Comparison of ENCODE assay signal across 8 cellular contexts in genomic region chr6:11381801-11382513, GRCh38.
DNase-seq lines count a peak whose midpoint lies in the region; ATAC-seq and TF ChIP-seq lines count a peak whose summit lies in the region.

No MANE protein-coding gene starts in this region.

- peak overlapping the region; percentile 79 for H3K27ac ChIP-seq in CD8-positive, alpha-beta T cell (ENCODE audit: low read depth, low read length)
- H3K27ac ChIP-seq in Karpas-422 (ENCODE audit: low read length) (no peak overlapping the region), left lung (peak overlapping the region; percentile 34 to 96), dorsolateral prefrontal cortex (peak overlapping the region in 8 of 59 donors; percentile 2 to 60 (median 35)), GM23248 (no peak overlapping the region)

- POLR2A ChIA-PET in CD8-positive, alpha-beta T cell (lab: Charles Lee), result interaction anchor here (0.6 to 2.9 kb wide), 20 partner anchors 9 to 640 kb away, joined by 3 to 14 read pairs (median 3); partner anchors contain the start of gene NEDD9

- H3K4me2 ChIP-seq in Karpas-422 (ENCODE audit: low read depth, low read length, poor library complexity, severe bottlenecking) (peak overlapping the region; percentile 56), GM23248 (ENCODE audit: unreplicated experiment) (no peak overlapping the region)

- no peaks in the 10 kb centered on the region for H3F3A ChIP-seq in GM23248 (ENCODE audit: insufficient read depth)

- H3K9me2 ChIP-seq in Karpas-422 (replicated peaks; ENCODE audit: insufficient read depth, low read length), result no peaks in the 10 kb centered on the region
- no peaks in the 10 kb centered on the region for H3K9me2 ChIP-seq in GM23248 (ENCODE audit: insufficient read depth)

- in situ Hi-C loops in GM23248 (cut with MboI), result no loop called here

- no peaks in the 10 kb centered on the region for H3K27me3 ChIP-seq in CD8-positive, alpha-beta T cell (ENCODE audit: insufficient read depth, low read length)
- H3K27me3 ChIP-seq in Karpas-422 (ENCODE audit: low read length), result no peaks in the 10 kb centered on the region
- H3K27me3 ChIP-seq in left lung, result no peaks in the 10 kb centered on the region
- peaks cover 0 to 5% (median 0%) of the 10 kb centered on the region in 45 donors for H3K27me3 ChIP-seq in dorsolateral prefrontal cortex
- H3K27me3 ChIP-seq in GM23248 (replicated peaks; ENCODE audit: insufficient read depth), result no peaks in the 10 kb centered on the region

- H3K36me3 Mint-ChIP-seq in CD8-positive, alpha-beta T cell, result peaks cover 34% of the 10 kb centered on the region

- 82 to 86% methylated on average over 13 of the region's 13 CpGs for WGBS in GM23248 (ENCODE audit: low coverage in 1 of 2, low lambda C conversion rate in 2 of 2, missing lambda C conversion rate in 2 of 2), 2 experiments

- H3K9ac ChIP-seq in Karpas-422 (ENCODE audit: low read length) (peak overlapping the region; percentile 55), GM23248 (no peak overlapping the region)

- peak overlapping the region; percentile 91 for H3K4me3 Mint-ChIP-seq in CD8-positive, alpha-beta T cell

- H2AFZ ChIP-seq in Karpas-422 (ENCODE audit: low read length) (peak overlapping the region; percentile 91), GM23248 (no peak overlapping the region)

- peak overlapping the region; percentile 90 for H3K27ac Mint-ChIP-seq in CD8-positive, alpha-beta T cell

- intact Hi-C loops in CD8-positive, alpha-beta T cell (cut with DNase I, micrococcal nuclease), result loop anchor here (1.0 to 5.0 kb wide), 5 partner anchors 63 to 290 kb away; partner anchors contain the start of genes NEDD9 (in 2 of the 2), TMEM170B (in 2 of the 2) and SMIM13 (in 1 of the 2)
- intact Hi-C loops in left lung (cut with DNase I) (no loop called here), dorsolateral prefrontal cortex (cut with DNase I) (no loop called here)

- H4K20me1 ChIP-seq in Karpas-422 (ENCODE audit: insufficient read depth, low read depth, low read length) (no peaks in the 10 kb centered on the region), GM23248 (ENCODE audit: insufficient read depth) (no peaks in the 10 kb centered on the region)

- TF ChIP-seq CTCF in CD8-positive, alpha-beta T cell (IDR thresholded peaks at IDR 0.05), result no peak
- TF ChIP-seq CTCF in left lung (IDR thresholded peaks at IDR 0.05) (no peak), dorsolateral prefrontal cortex (IDR thresholded peaks at IDR 0.05 in 54 of 56, conservative IDR thresholded peaks at IDR 0.05 in 2 of 56; ENCODE audit: low read depth in 1 of 56, partially characterized antibody in 56 of 56) (no peak)

- ATAC-seq in CD8-positive, alpha-beta T cell, result peak; percentile 92
- peak; percentile 78 for ATAC-seq in GM21447 (IDR thresholded peaks at IDR 0.05; ENCODE audit: unreplicated experiment)
- peak; percentile 80 for ATAC-seq in left lung

- peaks cover 30% of the 10 kb centered on the region for H3K4me1 ChIP-seq in CD8-positive, alpha-beta T cell (ENCODE audit: insufficient read depth, low read length)
- peaks cover 14% of the 10 kb centered on the region for H3K4me1 ChIP-seq in Karpas-422 (ENCODE audit: low read length)
- peaks cover 3 to 72% of the 10 kb centered on the region in 2 donors for H3K4me1 ChIP-seq in left lung
- H3K4me1 ChIP-seq in GM23248 (ENCODE audit: insufficient read depth), result no peaks in the 10 kb centered on the region

- H3K36me3 ChIP-seq in CD8-positive, alpha-beta T cell (ENCODE audit: insufficient read depth, low read length), result no peaks in the 10 kb centered on the region
- H3K36me3 ChIP-seq in Karpas-422 (ENCODE audit: insufficient read depth, low read length), result no peaks in the 10 kb centered on the region
- no peaks in the 10 kb centered on the region for H3K36me3 ChIP-seq in left lung
- H3K36me3 ChIP-seq in GM23248 (ENCODE audit: low read depth), result no peaks in the 10 kb centered on the region

- no peaks in the 10 kb centered on the region for H3K9me3 ChIP-seq in CD8-positive, alpha-beta T cell (ENCODE audit: low read length)
- H3K9me3 ChIP-seq in Karpas-422 (ENCODE audit: low read length) (no peaks in the 10 kb centered on the region), left lung (no peaks in the 10 kb centered on the region), GM23248 (ENCODE audit: low read depth) (no peaks in the 10 kb centered on the region)

- CTCF ChIA-PET in CD8-positive, alpha-beta T cell (lab: Charles Lee), result interaction anchor here (0.6 to 3.0 kb wide), 8 partner anchors 9 to 688 kb away, joined by 3 to 10 read pairs (median 4); no protein-coding TSS in a partner anchor

- no peaks in the 10 kb centered on the region for H3K27me3 Mint-ChIP-seq in CD8-positive, alpha-beta T cell (ENCODE audit: low read depth)

- H3K79me2 ChIP-seq in Karpas-422 (ENCODE audit: low read length) (no peaks in the 10 kb centered on the region), GM23248 (ENCODE audit: insufficient read depth) (no peaks in the 10 kb centered on the region)

- peaks cover 62% of the 10 kb centered on the region for H3K4me1 Mint-ChIP-seq in CD8-positive, alpha-beta T cell (ENCODE audit: low read depth)

- peak; percentile 45 to 79 (median 64) for DNase-seq in CD8-positive, alpha-beta T cell
- DNase-seq in Karpas-422 (peak; percentile 82), activated T-cell treated with anti-CD3 and anti-CD28 coated beads for 1 hour (ENCODE audit: low read depth) (peak; percentile 36), left lung (peak; percentile 59 to 77), dorsolateral prefrontal cortex (no peak), GM23248 (no peak)
- peak; percentile 55 to 60 for DNase-seq in stimulated activated CD8-positive, alpha-beta memory T cell treated with anti-CD3 and anti-CD28 coated beads, Interleukin-7, amount 100 ng/mL, for 4 hours (ENCODE audit: low read depth in 2 of 2)

- peak overlapping the region; percentile 66 for H3K4me3 ChIP-seq in CD8-positive, alpha-beta T cell (ENCODE audit: low read depth, low read length)
- peak overlapping the region; percentile 62 for H3K4me3 ChIP-seq in Karpas-422 (ENCODE audit: low read length)
- peak overlapping the region in 1 of 2 donors; percentile 49 for H3K4me3 ChIP-seq in left lung
- H3K4me3 ChIP-seq in dorsolateral prefrontal cortex, result peak overlapping the region in 4 of 59 donors; percentile 0 to 35 (median 17)
- H3K4me3 ChIP-seq in GM23248, result no peak overlapping the region

- no peaks in the 10 kb centered on the region for H3K9me3 Mint-ChIP-seq in CD8-positive, alpha-beta T cell

Comparison
In these comparisons a context has a peak if more than half of its experiments do, and no peak if none do; other contexts are left out.
1. DNase-seq: peak in CD8-positive, alpha-beta T cell (7 of 7), Karpas-422 (single experiment), activated T-cell treated with anti-CD3 and anti-CD28 coated beads for 1 hour (single experiment), left lung (2 of 2) and stimulated activated CD8-positive, alpha-beta memory T cell treated with anti-CD3 and anti-CD28 coated beads, Interleukin-7, amount 100 ng/mL, for 4 hours (2 of 2); none in dorsolateral prefrontal cortex (0 of 10) and GM23248 (single experiment).
2. H3K27ac ChIP-seq: peak in CD8-positive, alpha-beta T cell (single experiment) and left lung (2 of 2); none in Karpas-422 (single experiment) and GM23248 (single experiment).
3. intact Hi-C loops: an anchor here in CD8-positive, alpha-beta T cell (1.0 to 5.0 kb wide); none called in left lung and dorsolateral prefrontal cortex.
4. Peak in every context shown above with its lines, with median percentiles within 50 percentile points of each other: ATAC-seq.